In the genomic region with DNA sequence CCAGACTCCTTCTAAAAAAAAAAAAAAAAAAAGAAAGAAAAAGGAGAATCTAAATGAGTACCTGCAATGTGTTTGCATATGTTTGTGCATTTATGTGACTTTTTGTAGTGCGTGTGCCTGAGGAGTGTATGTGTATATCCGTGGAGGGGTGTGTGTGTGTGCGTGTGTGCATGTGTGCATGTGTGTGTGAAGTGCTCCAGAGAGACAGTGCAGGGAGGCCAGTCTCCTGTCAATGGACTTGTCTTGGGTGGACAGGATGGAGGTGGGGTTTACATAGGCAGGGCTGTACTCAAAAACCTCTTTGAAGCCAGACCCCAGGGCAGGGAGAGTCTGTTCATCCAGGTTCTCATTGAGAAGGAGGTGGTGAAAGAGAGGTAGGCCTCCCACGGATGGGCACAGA, we compare ENCODE assay signal across 34 cellular contexts.
"Had no signal": no experiment of that assay in that cellular context is flagged by ENCODE, and none has a peak within 500 bp of the region (broad histone marks: within the 10 kb centered on the region; RNA-seq: fewer than 3 reads in every experiment).

No MANE protein-coding gene starts in this region.

- ATAC-seq: activated CD4-positive, alpha-beta T cell treated with anti-CD3 and anti-CD28 coated beads for 36 hours; activated CD8-positive, alpha-beta T cell treated with anti-CD3 and anti-CD28 coated beads for 36 hours; activated naive CD4-positive, alpha-beta T cell treated with anti-CD3 and anti-CD28 coated beads, Interleukin-2, amount 50 U/mL, for 72 hours; activated T-cell treated with anti-CD3 and anti-CD28 coated beads, Interleukin-2, amount 50 U/mL, for 4 hours; activated T-cell treated with anti-CD3 and anti-CD28 coated beads, Interleukin-2, amount 50 U/mL, for 72 hours; activated T-helper 17 cell treated with anti-CD3 and anti-CD28 coated beads, Interleukin-2, amount 50 U/mL, for 72 hours had no signal

- H3K36me3 ChIP-seq: adrenal gland, ascending aorta, cardiac muscle cell had no signal

- H3K36me3 Mint-ChIP-seq: activated CD4-positive, alpha-beta memory T cell treated with anti-CD3 and anti-CD28 coated beads for 36 hours; brain had no signal

- H3K4me3 ChIP-seq: adrenal gland, ascending aorta, cardiac muscle cell had no signal

- H3K4me1 ChIP-seq: adrenal gland, ascending aorta had no signal

- H3K9me3 ChIP-seq: adrenal gland had no signal

- H3K4me3 Mint-ChIP-seq: activated B cell treated with CpG ODN at 0.5 μM for 24 hours; activated CD4-positive, alpha-beta memory T cell treated with anti-CD3 and anti-CD28 coated beads for 36 hours; activated CD4-positive, alpha-beta T cell treated with anti-CD3 and anti-CD28 coated beads for 36 hours; activated CD8-positive, alpha-beta T cell treated with anti-CD3 and anti-CD28 coated beads for 36 hours; activated naive CD4-positive, alpha-beta T cell treated with anti-CD3 and anti-CD28 coated beads for 36 hours; activated T-cell treated with anti-CD3 and anti-CD28 coated beads, Interleukin-2, amount 50 U/mL, for 4 hours; activated T-cell treated with anti-CD3 and anti-CD28 coated beads, Interleukin-2, amount 50 U/mL, for 72 hours; activated T-helper 1 cell treated with anti-CD3 and anti-CD28 coated beads, Interleukin-12 subunit alpha, Interleukin-12 subunit beta, Interleukin-2, Interleukin-4 antibody, amounts not matched to agents 30 ng/mL and 10 ng/mL and 1 ng/mL, durations not matched to agents 14 hours and 24 hours and 36 hours; activated T-helper 17 cell treated with anti-CD3 and anti-CD28 coated beads, Interleukin-2, amount 50 U/mL, for 72 hours; brain; T-helper 1 cell treated with Interleukin-12 subunit alpha and Interleukin-12 subunit beta and Interleukin-4 antibody, amounts not matched to agents 30 μg/mL and 1 μg/mL, for 36 hours; T-helper 2 cell treated with Interferon-gamma antibody and Interleukin-4, amounts not matched to agents 5 μg/mL and 100 μg/mL, for 36 hours had no signal

- H3K27ac ChIP-seq: adrenal gland, ascending aorta, cardiac muscle cell, VCaP had no signal

- DNase-seq: activated B cell treated with CpG ODN at 0.5 μM for 24 hours; activated CD4-positive, alpha-beta memory T cell treated with anti-CD3 and anti-CD28 coated beads for 36 hours; activated CD4-positive, alpha-beta T cell treated with anti-CD3 and anti-CD28 coated beads for 36 hours; activated CD4-positive, alpha-beta T cell treated with anti-CD3 and anti-CD28 coated beads for 48 hours; activated CD4-positive, alpha-beta T cell treated with anti-CD3 and anti-CD28 coated beads, Interleukin-2, amount 50 U/mL, for 1 hour; activated CD4-positive, alpha-beta T cell treated with anti-CD3 and anti-CD28 coated beads, Interleukin-2, amount 50 U/mL, for 4 hours; activated CD4-positive, CD25-positive, alpha-beta regulatory T cell treated with anti-CD3 and anti-CD28 coated beads, Interleukin-2, amount 50 U/mL, for 72 hours; activated CD8-positive, alpha-beta memory T cell treated with anti-CD3 and anti-CD28 coated beads, Interleukin-2, amount 50 U/mL, for 4 hours; activated CD8-positive, alpha-beta T cell treated with anti-CD3 and anti-CD28 coated beads for 36 hours; activated effector memory CD4-positive, alpha-beta T cell treated with anti-CD3 and anti-CD28 coated beads, Interleukin-2, amount 50 U/mL, for 16 hours; activated gamma-delta T cell treated with Interleukin-2 at 50 U/mL for 16 hours; activated naive CD4-positive, alpha-beta T cell; activated naive CD4-positive, alpha-beta T cell treated with anti-CD3 and anti-CD28 coated beads for 36 hours; activated naive CD4-positive, alpha-beta T cell treated with anti-CD3 and anti-CD28 coated beads, Interleukin-2, amount 50 U/mL, for 16 hours; activated T-cell treated with anti-CD3 and anti-CD28 coated beads for 4 hours; activated T-cell treated with anti-CD3 and anti-CD28 coated beads, Interleukin-2, amount 50 U/mL, for 1 hour; activated T-cell treated with anti-CD3 and anti-CD28 coated beads, Interleukin-2, amount 50 U/mL, for 4 hours; activated T-cell treated with anti-CD3 and anti-CD28 coated beads, Interleukin-2, amount 50 U/mL, for 72 hours; adrenal gland; amniotic stem cell; central memory CD4-positive, alpha-beta T cell; SW 1271; T-helper 1 cell; T-helper 2 cell; T-helper 9 cell had no signal

- H3K27me3 ChIP-seq: adrenal gland, ascending aorta, cardiac muscle cell had no signal

- H3K4me1 Mint-ChIP-seq: activated CD4-positive, alpha-beta T cell treated with anti-CD3 and anti-CD28 coated beads for 36 hours; activated T-helper 17 cell treated with anti-CD3 and anti-CD28 coated beads, Interleukin-2, amount 50 U/mL, for 72 hours had no signal

- H3K27ac Mint-ChIP-seq: activated B cell treated with CpG ODN at 0.5 μM for 24 hours; activated CD4-positive, alpha-beta memory T cell treated with anti-CD3 and anti-CD28 coated beads for 36 hours; activated CD4-positive, alpha-beta T cell treated with anti-CD3 and anti-CD28 coated beads for 36 hours; activated CD8-positive, alpha-beta T cell treated with anti-CD3 and anti-CD28 coated beads for 36 hours; activated naive CD4-positive, alpha-beta T cell treated with anti-CD3 and anti-CD28 coated beads for 36 hours; activated naive CD4-positive, alpha-beta T cell treated with anti-CD3 and anti-CD28 coated beads, Interleukin-2, amount 50 U/mL, for 72 hours; activated T-helper 1 cell treated with anti-CD3 and anti-CD28 coated beads, Interleukin-12 subunit alpha, Interleukin-12 subunit beta, Interleukin-2, Interleukin-4 antibody, amounts not matched to agents 30 ng/mL and 10 ng/mL and 1 ng/mL, durations not matched to agents 14 hours and 24 hours and 36 hours; activated T-helper 17 cell treated with anti-CD3 and anti-CD28 coated beads, Interleukin-2, amount 50 U/mL, for 72 hours; brain; T-helper 1 cell treated with Interleukin-12 subunit alpha and Interleukin-12 subunit beta and Interleukin-4 antibody, amounts not matched to agents 30 μg/mL and 1 μg/mL, for 36 hours; T-helper 2 cell treated with Interferon-gamma antibody and Interleukin-4, amounts not matched to agents 5 μg/mL and 100 μg/mL, for 36 hours had no signal

- H3K27me3 Mint-ChIP-seq: activated B cell treated with CpG ODN at 0.5 μM for 24 hours had no signal

- H3K9me3 Mint-ChIP-seq: activated T-helper 1 cell treated with anti-CD3 and anti-CD28 coated beads, Interleukin-12 subunit alpha, Interleukin-12 subunit beta, Interleukin-2, Interleukin-4 antibody, amounts not matched to agents 30 ng/mL and 10 ng/mL and 1 ng/mL, durations not matched to agents 14 hours and 24 hours and 36 hours; T-helper 1 cell treated with Interleukin-12 subunit alpha and Interleukin-12 subunit beta and Interleukin-4 antibody, amounts not matched to agents 30 μg/mL and 1 μg/mL, for 36 hours had no signal
